ENCODE assay signal across 13 cellular contexts in genomic region chr18:10715791-10716190, GRCh38.
DNase-seq lines count a peak whose midpoint lies in the region; ATAC-seq lines count a peak whose summit lies in the region.
"Had no signal": no experiment of that assay in that cellular context is flagged by ENCODE, and none has a peak within 500 bp of the region (broad histone marks: within the 10 kb centered on the region; RNA-seq: fewer than 3 reads in every experiment).

No MANE protein-coding gene starts in this region.

- no peak overlapping the region for H3K27ac ChIP-seq in epithelial cell of prostate

- ATAC-seq in GM21825 (IDR thresholded peaks at IDR 0.05; ENCODE audit: unreplicated experiment): no peak
- ATAC-seq: activated CD8-positive, alpha-beta memory T cell treated with anti-CD3 and anti-CD28 coated beads, Interleukin-2, amount 10 ng/mL, durations not matched to agents 7 days and 5 days; Panc1 had no signal

- DNase-seq in COLO829 (ENCODE audit: low spot score) (peak; percentile 59), NCI-H460 (ENCODE audit: extremely low read depth, low read depth) (peak; percentile 7), epithelial cell of prostate (ENCODE audit: low read depth, low spot score) (peak; percentile 36), pons (ENCODE audit: low spot score) (peak; percentile 23), NCI-H1417 (lab: John Stamatoyannopoulos, UW) (no peak), DMS 273 (lab: John Stamatoyannopoulos, UW; ENCODE audit: unreplicated experiment) (no peak)
- no peak for DNase-seq in stimulated activated CD4-positive, alpha-beta T cell treated with anti-CD3 and anti-CD28 coated beads, Interleukin-4, amount 100 ng/mL, for 24 hours
- DNase-seq: activated CD8-positive, alpha-beta memory T cell treated with anti-CD3 and anti-CD28 coated beads, Interleukin-2, amount 10 ng/mL, durations not matched to agents 7 days and 5 days; Caco-2; naive B cell; NCI-H187 treated with DMSO at 0.1 percent for 48 hours had no signal

Comparison
In these comparisons a context has a peak if more than half of its experiments do, and no peak if none do; other contexts are left out.
1. DNase-seq: peak in COLO829 (single experiment), NCI-H460 (single experiment), epithelial cell of prostate (single experiment) and pons (single experiment); none in NCI-H1417 (0 of 3), DMS 273 (single experiment) and stimulated activated CD4-positive, alpha-beta T cell treated with anti-CD3 and anti-CD28 coated beads, Interleukin-4, amount 100 ng/mL, for 24 hours (single experiment).